ENCODE assay signal across 1 cellular context in the genomic region with DNA sequence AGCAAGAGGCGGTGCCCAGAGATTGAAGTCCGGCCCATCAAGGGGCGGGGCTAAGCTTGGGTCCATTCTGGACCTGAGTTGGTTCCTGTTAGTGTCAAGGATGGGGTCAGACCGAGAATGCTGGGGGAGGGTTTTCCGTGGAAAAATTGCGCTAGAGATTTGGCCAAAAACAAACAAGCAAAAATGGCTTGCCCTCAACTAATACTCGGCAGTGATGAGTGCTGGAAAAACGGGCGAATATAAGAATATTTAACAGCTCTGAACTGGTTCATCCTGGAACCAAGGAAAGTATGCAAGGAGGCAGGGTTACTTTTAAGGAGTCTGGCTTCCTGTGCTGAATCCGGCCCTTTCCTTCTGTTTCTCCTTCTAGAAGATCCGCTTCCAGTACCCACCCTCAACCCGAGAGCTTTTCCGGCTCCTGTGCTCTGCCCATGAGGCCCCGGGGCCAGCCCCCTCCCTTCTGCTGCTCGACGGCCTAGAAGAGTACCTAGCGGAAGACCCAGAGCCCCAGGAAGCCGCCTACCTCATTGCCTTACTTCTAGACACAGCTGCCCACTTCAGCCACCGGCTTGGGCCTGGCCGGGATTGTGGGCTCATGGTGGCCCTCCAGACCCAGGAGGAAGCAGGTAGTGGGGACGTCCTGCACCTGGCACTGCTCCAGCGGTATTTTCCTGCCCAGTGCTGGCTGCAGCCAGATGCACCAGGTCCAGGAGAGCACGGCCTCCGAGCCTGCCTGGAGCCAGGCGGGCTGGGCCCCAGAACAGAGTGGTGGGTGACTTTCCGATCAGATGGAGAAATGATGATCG.
TF ChIP-seq lines count a peak whose summit lies in the region.

No MANE protein-coding gene starts in this region.

TF ChIP-seq in HCT116, 20 proteins besides CTCF, POLR2A, EP300 and RAD21 (continued from another document):
- TF ChIP-seq POLR2AphosphoS5 (IDR thresholded peaks at IDR 0.05; ENCODE audit: low read depth, low read length): peak; percentile 58
